ENCODE assay signal across 1 cellular context in the genomic region with DNA sequence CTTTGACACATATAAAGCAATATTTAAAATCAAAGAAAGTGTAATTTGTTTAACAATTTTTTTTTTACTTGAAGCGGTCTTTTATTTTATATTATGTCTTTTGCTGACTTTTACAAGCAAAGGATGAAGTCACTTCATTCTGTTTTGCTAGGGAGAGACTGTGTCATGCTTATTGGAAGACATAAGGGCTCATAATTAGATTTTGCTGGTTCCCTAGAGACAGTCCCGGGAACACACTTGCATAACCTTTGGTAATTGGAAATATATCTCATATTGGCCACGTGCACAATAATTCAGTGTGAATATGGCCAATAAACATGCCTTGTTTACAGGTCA.
A peak's percentile ranks its signal among the peaks of the same experiment; 100 is the strongest.
TF ChIP-seq lines count a peak whose summit lies in the region.

No MANE protein-coding gene starts in this region.

TF ChIP-seq in HEK293, 187 proteins besides CTCF, POLR2A, EP300 and RAD21 (continued from another document):
- no peak for TF ChIP-seq ZNF19 (tag by site-specific recombination; IDR thresholded peaks at IDR 0.05; ENCODE audit: low read depth)
- no peak for TF ChIP-seq ZNF157 (tag by site-specific recombination; IDR thresholded peaks at IDR 0.05)
- TF ChIP-seq ZNF423 (tag by site-specific recombination; IDR thresholded peaks at IDR 0.05) = no peak
- TF ChIP-seq, protein P1, sequence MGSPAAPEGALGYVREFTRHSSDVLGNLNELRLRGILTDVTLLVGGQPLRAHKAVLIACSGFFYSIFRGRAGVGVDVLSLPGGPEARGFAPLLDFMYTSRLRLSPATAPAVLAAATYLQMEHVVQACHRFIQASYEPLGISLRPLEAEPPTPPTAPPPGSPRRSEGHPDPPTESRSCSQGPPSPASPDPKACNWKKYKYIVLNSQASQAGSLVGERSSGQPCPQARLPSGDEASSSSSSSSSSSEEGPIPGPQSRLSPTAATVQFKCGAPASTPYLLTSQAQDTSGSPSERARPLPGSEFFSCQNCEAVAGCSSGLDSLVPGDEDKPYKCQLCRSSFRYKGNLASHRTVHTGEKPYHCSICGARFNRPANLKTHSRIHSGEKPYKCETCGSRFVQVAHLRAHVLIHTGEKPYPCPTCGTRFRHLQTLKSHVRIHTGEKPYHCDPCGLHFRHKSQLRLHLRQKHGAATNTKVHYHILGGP (tag by site-specific recombination; IDR thresholded peaks at IDR 0.05) = no peak
- TF ChIP-seq, protein P2, sequence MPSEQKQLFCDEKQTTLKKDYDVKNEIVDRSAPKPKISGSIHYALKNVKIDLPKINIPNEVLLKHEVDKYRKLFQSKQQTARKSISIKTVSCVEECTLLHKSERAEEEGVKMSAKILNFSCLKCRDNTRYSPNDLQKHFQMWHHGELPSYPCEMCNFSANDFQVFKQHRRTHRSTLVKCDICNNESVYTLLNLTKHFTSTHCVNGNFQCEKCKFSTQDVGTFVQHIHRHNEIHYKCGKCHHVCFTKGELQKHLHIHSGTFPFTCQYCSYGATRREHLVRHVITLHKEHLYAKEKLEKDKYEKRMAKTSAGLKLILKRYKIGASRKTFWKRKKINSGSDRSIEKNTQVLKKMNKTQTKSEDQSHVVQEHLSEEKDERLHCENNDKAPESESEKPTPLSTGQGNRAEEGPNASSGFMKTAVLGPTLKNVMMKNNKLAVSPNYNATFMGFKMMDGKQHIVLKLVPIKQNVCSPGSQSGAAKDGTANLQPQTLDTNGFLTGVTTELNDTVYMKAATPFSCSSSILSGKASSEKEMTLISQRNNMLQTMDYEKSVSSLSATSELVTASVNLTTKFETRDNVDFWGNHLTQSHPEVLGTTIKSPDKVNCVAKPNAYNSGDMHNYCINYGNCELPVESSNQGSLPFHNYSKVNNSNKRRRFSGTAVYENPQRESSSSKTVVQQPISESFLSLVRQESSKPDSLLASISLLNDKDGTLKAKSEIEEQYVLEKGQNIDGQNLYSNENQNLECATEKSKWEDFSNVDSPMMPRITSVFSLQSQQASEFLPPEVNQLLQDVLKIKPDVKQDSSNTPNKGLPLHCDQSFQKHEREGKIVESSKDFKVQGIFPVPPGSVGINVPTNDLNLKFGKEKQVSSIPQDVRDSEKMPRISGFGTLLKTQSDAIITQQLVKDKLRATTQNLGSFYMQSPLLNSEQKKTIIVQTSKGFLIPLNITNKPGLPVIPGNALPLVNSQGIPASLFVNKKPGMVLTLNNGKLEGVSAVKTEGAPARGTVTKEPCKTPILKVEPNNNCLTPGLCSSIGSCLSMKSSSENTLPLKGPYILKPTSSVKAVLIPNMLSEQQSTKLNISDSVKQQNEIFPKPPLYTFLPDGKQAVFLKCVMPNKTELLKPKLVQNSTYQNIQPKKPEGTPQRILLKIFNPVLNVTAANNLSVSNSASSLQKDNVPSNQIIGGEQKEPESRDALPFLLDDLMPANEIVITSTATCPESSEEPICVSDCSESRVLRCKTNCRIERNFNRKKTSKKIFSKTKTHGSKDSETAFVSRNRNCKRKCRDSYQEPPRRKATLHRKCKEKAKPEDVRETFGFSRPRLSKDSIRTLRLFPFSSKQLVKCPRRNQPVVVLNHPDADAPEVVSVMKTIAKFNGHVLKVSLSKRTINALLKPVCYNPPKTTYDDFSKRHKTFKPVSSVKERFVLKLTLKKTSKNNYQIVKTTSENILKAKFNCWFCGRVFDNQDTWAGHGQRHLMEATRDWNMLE (tag by site-specific recombination; conservative IDR thresholded peaks at IDR 0.05; ENCODE audit: low read depth) = 0 out of 2 replicates have a peak, but pooled peaks have one; percentile 8
- TF ChIP-seq, protein P3, sequence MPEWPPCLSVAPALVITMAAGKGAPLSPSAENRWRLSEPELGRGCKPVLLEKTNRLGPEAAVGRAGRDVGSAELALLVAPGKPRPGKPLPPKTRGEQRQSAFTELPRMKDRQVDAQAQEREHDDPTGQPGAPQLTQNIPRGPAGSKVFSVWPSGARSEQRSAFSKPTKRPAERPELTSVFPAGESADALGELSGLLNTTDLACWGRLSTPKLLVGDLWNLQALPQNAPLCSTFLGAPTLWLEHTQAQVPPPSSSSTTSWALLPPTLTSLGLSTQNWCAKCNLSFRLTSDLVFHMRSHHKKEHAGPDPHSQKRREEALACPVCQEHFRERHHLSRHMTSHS (tag by site-specific recombination; IDR thresholded peaks at IDR 0.05) = no peak
- TF ChIP-seq, protein P4, sequence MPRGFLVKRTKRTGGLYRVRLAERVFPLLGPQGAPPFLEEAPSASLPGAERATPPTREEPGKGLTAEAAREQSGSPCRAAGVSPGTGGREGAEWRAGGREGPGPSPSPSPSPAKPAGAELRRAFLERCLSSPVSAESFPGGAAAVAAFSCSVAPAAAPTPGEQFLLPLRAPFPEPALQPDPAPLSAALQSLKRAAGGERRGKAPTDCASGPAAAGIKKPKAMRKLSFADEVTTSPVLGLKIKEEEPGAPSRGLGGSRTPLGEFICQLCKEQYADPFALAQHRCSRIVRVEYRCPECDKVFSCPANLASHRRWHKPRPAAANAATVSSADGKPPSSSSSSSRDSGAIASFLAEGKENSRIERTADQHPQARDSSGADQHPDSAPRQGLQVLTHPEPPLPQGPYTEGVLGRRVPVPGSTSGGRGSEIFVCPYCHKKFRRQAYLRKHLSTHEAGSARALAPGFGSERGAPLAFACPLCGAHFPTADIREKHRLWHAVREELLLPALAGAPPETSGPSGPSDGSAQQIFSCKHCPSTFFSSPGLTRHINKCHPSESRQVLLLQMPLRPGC (tag by site-specific recombination; IDR thresholded peaks at IDR 0.05) = no peak
TF ChIP-seq in HEK293: peak in this region for 3.
